Comparison of ENCODE assay signal across 17 cellular contexts in the genomic region with DNA sequence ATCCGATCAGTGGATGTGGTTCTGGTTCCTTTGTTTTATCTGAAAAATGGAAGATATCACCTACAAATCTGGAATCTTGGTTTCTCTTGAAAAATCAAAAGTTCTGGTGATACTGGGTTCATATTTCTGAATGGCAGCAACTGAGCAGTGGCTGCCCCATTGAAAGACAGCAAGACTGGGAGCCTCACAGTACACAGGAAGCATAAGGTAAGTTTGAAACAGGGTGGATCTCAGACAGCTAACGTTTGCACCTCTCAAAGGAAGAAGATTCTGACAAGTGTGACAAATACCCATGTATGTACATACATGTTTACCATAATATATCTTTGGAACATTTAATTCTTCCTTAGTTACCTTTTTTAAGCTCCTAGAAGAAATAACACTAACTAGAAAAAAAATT. TPM values are rescaled to one million over a fixed set of nuclear protein-coding genes. Genes with fewer than 3 reads are reported as not detected.
DNase-seq lines count a peak whose midpoint lies in the region; ATAC-seq and FAIRE-seq lines count a peak whose summit lies in the region.
"Had no signal": no experiment of that assay in that cellular context is flagged by ENCODE, and none has a peak within 500 bp of the region (broad histone marks: within the 10 kb centered on the region; RNA-seq: fewer than 3 reads in every experiment).

A gene with protein sequence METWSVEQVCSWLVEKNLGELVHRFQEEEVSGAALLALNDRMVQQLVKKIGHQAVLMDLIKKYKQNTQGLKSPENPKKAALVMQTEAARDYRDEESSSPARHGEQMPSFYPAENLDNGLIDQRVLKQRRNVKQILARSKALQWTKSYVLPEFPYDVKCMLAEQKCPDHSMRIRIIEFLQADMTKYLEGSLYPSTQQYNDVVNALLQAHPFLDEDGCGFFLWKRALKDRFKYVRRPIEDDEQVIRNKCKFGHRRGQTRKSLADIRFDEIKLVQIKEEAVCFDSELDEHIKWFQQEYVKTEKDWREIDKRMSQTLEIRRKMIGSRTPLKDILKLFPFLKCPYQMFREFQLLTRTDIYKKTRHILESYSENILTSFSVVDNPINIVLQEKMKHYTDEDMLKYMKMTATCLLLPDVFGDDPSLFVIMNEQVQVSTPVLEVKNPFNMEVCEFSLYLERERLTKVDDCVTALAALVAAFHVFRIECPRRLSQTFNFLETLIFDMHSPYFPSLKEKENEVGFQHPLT (minus strand): TSS at position 177 of the 400 bp plus-strand sequence. CDS start 7,678 bp downstream, outside the sequence.

- no peak for FAIRE-seq in small intestine (lab: Jason Lieb, UNC)
- FAIRE-seq: A204.1, astrocyte had no signal

- no peaks in the 10 kb centered on the region for H3K27me3 ChIP-seq in small intestine (ENCODE audit: control insufficient read depth in 2 of 2, insufficient read depth in 2 of 2, low read length in 2 of 2)
- H3K27me3 ChIP-seq: gastrocnemius medialis, left lung, tibial nerve had no signal

- 49 to 76% (median 65%) methylated on average over 2 of the region's 2 CpGs for WGBS in small intestine, 3 donors

- no peak within 1 kb of the TSS for H3K4me3 ChIP-seq in small intestine (ENCODE audit: low read depth in 1 of 2, low read length in 2 of 2)
- H3K4me3 ChIP-seq: gastrocnemius medialis, left lung, tibial nerve had no signal

- DNase-seq in activated CD4-positive, alpha-beta T cell treated with anti-CD3 and anti-CD28 coated beads, Interleukin-2, amount 10 ng/mL, durations not matched to agents 7 days and 5 days, result peak; percentile 44
- DNase-seq in activated CD4-positive, alpha-beta T cell treated with anti-CD3 and anti-CD28 coated beads for 48 hours, result no peak
- peak; percentile 23 for DNase-seq in central memory CD4-positive, alpha-beta T cell
- DNase-seq in small intestine (peak; percentile 7), Right ventricle myocardium inferior (ENCODE audit: missing footprints) (no peak)
- DNase-seq: left lung, NCI-H1105, RPMI8226 had no signal

- CTCF ChIA-PET in activated CD4-positive, alpha-beta T cell treated with anti-CD3 and anti-CD28 coated beads, Interleukin-2, amount 10 ng/mL, durations not matched to agents 7 days and 5 days (lab: Charles Lee), result interaction anchor here (0.6 to 1.4 kb wide), 5 partner anchors 17 to 59 kb away, joined by 3 to 4 read pairs (median 3); no protein-coding TSS in a partner anchor

- H3K27ac ChIP-seq in small intestine (ENCODE audit: low read depth in 1 of 2, low read length in 1 of 2), result peak within 1 kb of the TSS in 1 of 2 donors; percentile 12
- H3K27ac ChIP-seq: epithelial cell of prostate, gastrocnemius medialis, left lung, tibial nerve had no signal

- peaks cover 56% of the 10 kb centered on the region for H3K4me1 Mint-ChIP-seq in activated CD4-positive, alpha-beta T cell treated with anti-CD3 and anti-CD28 coated beads, Interleukin-2, amount 10 ng/mL, durations not matched to agents 7 days and 5 days

- peaks cover 40% of the 10 kb centered on the region for H3K9me3 Mint-ChIP-seq in activated CD4-positive, alpha-beta T cell treated with anti-CD3 and anti-CD28 coated beads, Interleukin-2, amount 10 ng/mL, durations not matched to agents 7 days and 5 days

- ATAC-seq in HG03095 (IDR thresholded peaks at IDR 0.05; ENCODE audit: unreplicated experiment) (no peak), Right ventricle myocardium inferior (no peak)
- ATAC-seq in activated CD4-positive, CD25-positive, alpha-beta regulatory T cell treated with anti-CD3 and anti-CD28 coated beads, Interleukin-2, amount 50 U/mL, for 24 hours, result no peak
- ATAC-seq: gastrocnemius medialis, left lung had no signal

- H3K27me3 Mint-ChIP-seq in activated CD4-positive, alpha-beta T cell treated with anti-CD3 and anti-CD28 coated beads, Interleukin-2, amount 10 ng/mL, durations not matched to agents 7 days and 5 days, result no peaks in the 10 kb centered on the region

- H3K27ac Mint-ChIP-seq in activated CD4-positive, alpha-beta T cell treated with anti-CD3 and anti-CD28 coated beads, Interleukin-2, amount 10 ng/mL, durations not matched to agents 7 days and 5 days, result peak within 1 kb of the TSS; percentile 91

- no peaks in the 10 kb centered on the region for H3K36me3 ChIP-seq in small intestine (ENCODE audit: control insufficient read depth in 2 of 2, insufficient read depth in 2 of 2, low read length in 2 of 2)
- H3K36me3 ChIP-seq: gastrocnemius medialis, left lung, tibial nerve had no signal

- H3K9me3 ChIP-seq in small intestine (ENCODE audit: control insufficient read depth, low read depth), result no peaks in the 10 kb centered on the region
- H3K9me3 ChIP-seq: gastrocnemius medialis, left lung, tibial nerve had no signal

- H3K36me3 Mint-ChIP-seq in activated CD4-positive, alpha-beta T cell treated with anti-CD3 and anti-CD28 coated beads, Interleukin-2, amount 10 ng/mL, durations not matched to agents 7 days and 5 days (ENCODE audit: low read depth), result peaks cover 63% of the 10 kb centered on the region

- intact Hi-C loops in T-helper 1 cell treated with Interleukin-12 subunit alpha and Interleukin-12 subunit beta and Interleukin-4 antibody, amounts not matched to agents 30 ng/mL and 1 ng/mL, for 36 hours (cut with micrococcal nuclease), result loop anchor here (1.0 to 5.0 kb wide), 12 partner anchors 7 to 840 kb away; a partner anchor contains a TSS
- intact Hi-C loops in Right ventricle myocardium inferior (cut with DNase I), result no loop called here

- POLR2A ChIA-PET in activated CD4-positive, alpha-beta T cell treated with anti-CD3 and anti-CD28 coated beads, Interleukin-2, amount 10 ng/mL, durations not matched to agents 7 days and 5 days (lab: Charles Lee), result no interaction called here

- H3K4me3 Mint-ChIP-seq in activated CD4-positive, alpha-beta T cell treated with anti-CD3 and anti-CD28 coated beads, Interleukin-2, amount 10 ng/mL, durations not matched to agents 7 days and 5 days, result peak within 1 kb of the TSS; percentile 84

- no peaks in the 10 kb centered on the region for H3K4me1 ChIP-seq in small intestine (ENCODE audit: control insufficient read depth in 2 of 2, insufficient read depth in 1 of 2, low read depth in 1 of 2, low read length in 1 of 2)
- H3K4me1 ChIP-seq: gastrocnemius medialis, left lung, tibial nerve had no signal

RNA-seq across cellular contexts. Expression of the gene that starts here (rescaled TPM):
- total RNA-seq in activated CD4-positive, alpha-beta T cell treated with anti-CD3 and anti-CD28 coated beads, Interleukin-2, amount 10 ng/mL, durations not matched to agents 7 days and 5 days, result 10 to 100 TPM; 49.5 to 50.9 TPM
- 57.6 and 58.9 TPM in 2 replicates for total RNA-seq in T-helper 1 cell treated with Interleukin-12 subunit alpha and Interleukin-12 subunit beta and Interleukin-4 antibody, amounts not matched to agents 30 ng/mL and 1 ng/mL, for 36 hours
- polyA plus RNA-seq in small intestine, result 1 to 10 TPM in 2 of 3 donors, under 1 TPM in 1; 0.24 to 3.1 (median 2.4) TPM
- 0.95 TPM for total RNA-seq in Right ventricle myocardium inferior
- total RNA-seq: Daoy, gastrocnemius medialis had no signal

Comparison
In these comparisons a context has a peak if more than half of its experiments do, and no peak if none do; other contexts are left out.
1. RNA of the gene that starts here (total RNA-seq): 57.6 to 58.9 TPM in T-helper 1 cell treated with Interleukin-12 subunit alpha and Interleukin-12 subunit beta and Interleukin-4 antibody, amounts not matched to agents 30 ng/mL and 1 ng/mL, for 36 hours and 49.5 to 50.9 TPM in activated CD4-positive, alpha-beta T cell treated with anti-CD3 and anti-CD28 coated beads, Interleukin-2, amount 10 ng/mL, durations not matched to agents 7 days and 5 days; 0.95 TPM in Right ventricle myocardium inferior (single experiment); every median in the first group is over 10 times any median in the second.
2. DNase-seq: peak in activated CD4-positive, alpha-beta T cell treated with anti-CD3 and anti-CD28 coated beads, Interleukin-2, amount 10 ng/mL, durations not matched to agents 7 days and 5 days (single experiment), central memory CD4-positive, alpha-beta T cell (single experiment) and small intestine (single experiment); none in activated CD4-positive, alpha-beta T cell treated with anti-CD3 and anti-CD28 coated beads for 48 hours (single experiment) and Right ventricle myocardium inferior (single experiment).